23 cellular contexts compared by ENCODE assay signal in the genomic region with DNA sequence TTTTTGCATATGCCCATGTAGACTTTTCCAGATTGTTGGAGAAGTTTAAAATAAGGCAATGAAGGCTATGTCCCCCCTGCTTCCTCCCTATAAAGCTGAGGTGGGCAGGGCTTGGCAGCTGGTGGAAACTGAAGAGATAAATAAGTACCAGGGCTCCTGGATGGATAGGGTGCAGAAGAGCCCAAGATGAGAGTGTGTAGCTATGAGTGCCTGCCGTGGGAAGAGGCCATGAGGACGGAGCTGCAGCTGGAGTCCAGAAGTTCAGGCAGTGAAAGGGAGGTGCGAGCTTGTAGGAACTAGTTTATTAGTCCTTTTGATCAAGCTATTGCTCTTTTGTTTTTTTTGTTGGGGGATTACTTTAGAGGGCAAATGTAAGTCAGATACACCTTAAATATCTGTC. TPM values are rescaled to one million over a fixed set of nuclear protein-coding genes. Genes with fewer than 3 reads are reported as not detected.
DNase-seq lines count a peak whose midpoint lies in the region; ATAC-seq, FAIRE-seq and TF ChIP-seq lines count a peak whose summit lies in the region.
"Had no signal": no experiment of that assay in that cellular context is flagged by ENCODE, and none has a peak within 500 bp of the region (broad histone marks: within the 10 kb centered on the region; RNA-seq: fewer than 3 reads in every experiment).

No MANE protein-coding gene starts in this region.

- intact Hi-C loops in CD4-positive, alpha-beta T cell (cut with DNase I, micrococcal nuclease) = no loop called here

- POLR2A ChIA-PET in CD4-positive, alpha-beta T cell (lab: Charles Lee) = no interaction called here
- POLR2A ChIA-PET in WTC11 (lab: Charles Lee) = no interaction called here

- CTCF ChIA-PET in CD4-positive, alpha-beta T cell (lab: Charles Lee) = no interaction called here
- CTCF ChIA-PET in WTC11 (lab: Charles Lee) = no interaction called here

- FAIRE-seq in keratinocyte (lab: Jason Lieb, UNC) (no peak), small intestine (lab: Jason Lieb, UNC) (no peak)
- FAIRE-seq: endometrium, frontal cortex, GM12891 had no signal

- H3K27ac ChIP-seq in cingulate gyrus (ENCODE audit: low read depth, low read length) (peak overlapping the region; percentile 57), keratinocyte (ENCODE audit: control insufficient read depth, insufficient read depth, low read length) (peak overlapping the region; percentile 6), small intestine (ENCODE audit: low read depth in 1 of 2, low read length in 1 of 2) (no peak overlapping the region)
- H3K27ac ChIP-seq in CD4-positive, alpha-beta T cell (ENCODE audit: low read depth, low read length) = no peak overlapping the region
- H3K27ac ChIP-seq: neural progenitor cell, SJCRH30 had no signal

- H3K4me3 ChIP-seq in keratinocyte (ENCODE audit: control insufficient read depth in 2 of 3, extremely low read depth in 1 of 3, insufficient read depth in 2 of 3, low read depth in 1 of 3, low read length in 3 of 3) (no peak overlapping the region), small intestine (ENCODE audit: low read depth in 1 of 2, low read length in 2 of 2) (no peak overlapping the region)
- H3K4me3 ChIP-seq: neural progenitor cell, SJCRH30 had no signal

- peaks cover 18% of the 10 kb centered on the region for H3K4me1 ChIP-seq in keratinocyte (ENCODE audit: control insufficient read depth, extremely low read depth, insufficient read depth, low read length)
- H3K4me1 ChIP-seq in small intestine (ENCODE audit: control insufficient read depth in 2 of 2, insufficient read depth in 1 of 2, low read depth in 1 of 2, low read length in 1 of 2) = peaks cover 0 to 11% of the 10 kb centered on the region in 2 donors

- dilution Hi-C loops in keratinocyte (cut with MboI; ENCODE audit: extremely low pct_ligation_motif_present, low sequenced_read_pairs) = no loop called here

- H3K9me1 ChIP-seq in keratinocyte (ENCODE audit: control insufficient read depth, extremely low read depth, insufficient read depth, low read length) = peaks cover 4% of the 10 kb centered on the region

- DNase-seq in HFFc6 (no peak), keratinocyte (ENCODE audit: low read depth, low spot score) (no peak), small intestine (peak; percentile 43), WTC11 (ENCODE audit: low spot score) (no peak)
- no peak for DNase-seq in CD4-positive, alpha-beta T cell
- DNase-seq in stimulated activated naive CD4-positive, alpha-beta T cell treated with Interleukin-2 at 50 U/mL for 16 hours (lab: John Stamatoyannopoulos, UW) = no peak
- DNase-seq: activated CD4-positive, alpha-beta T cell treated with anti-CD3 and anti-CD28 coated beads for 36 hours; activated effector memory CD4-positive, alpha-beta T cell treated with Interleukin-2 at 50 U/mL for 16 hours; Calu3; GDM1; NCI-H1930; NCI-H526; retina; SJCRH30; substantia nigra; T1000 had no signal

- H3K27ac Mint-ChIP-seq in HFFc6 (peak overlapping the region; percentile 58), WTC11 (no peak overlapping the region)
- H3K27ac Mint-ChIP-seq in CD4-positive, alpha-beta T cell = no peak overlapping the region
- H3K27ac Mint-ChIP-seq: activated CD4-positive, alpha-beta T cell treated with anti-CD3 and anti-CD28 coated beads for 36 hours; memory B cell; neural progenitor cell had no signal

- H3K4me1 Mint-ChIP-seq in HFFc6 (ENCODE audit: low read depth) (peaks cover 75% of the 10 kb centered on the region), WTC11 (peaks cover 58% of the 10 kb centered on the region)
- peaks cover 4% of the 10 kb centered on the region for H3K4me1 Mint-ChIP-seq in CD4-positive, alpha-beta T cell (ENCODE audit: low read depth)
- H3K4me1 Mint-ChIP-seq: activated CD4-positive, alpha-beta T cell treated with anti-CD3 and anti-CD28 coated beads for 36 hours had no signal

- no peak for TF ChIP-seq CTCF in HFFc6 (IDR thresholded peaks at IDR 0.05)
- TF ChIP-seq CTCF in keratinocyte (optimal IDR thresholded peaks at IDR 0.05 in 1 of 3, IDR thresholded peaks at IDR 0.05 in 1 of 3, conservative IDR thresholded peaks at IDR 0.05 in 1 of 3; ENCODE audit: extremely low read depth in 1 of 3, insufficient read depth in 2 of 3, low read length in 3 of 3) = no peak
- no peak for TF ChIP-seq CTCF in CD4-positive, alpha-beta T cell (IDR thresholded peaks at IDR 0.05)
- TF ChIP-seq CTCF in WTC11 (IDR thresholded peaks at IDR 0.05) = no peak

- ATAC-seq in CD4-positive, alpha-beta T cell (ENCODE audit: poor library complexity) = no peak
- no peak for ATAC-seq in WTC11
- ATAC-seq in GM19397 (IDR thresholded peaks at IDR 0.05; ENCODE audit: unreplicated experiment) = no peak
- ATAC-seq: activated CD4-positive, alpha-beta T cell treated with anti-CD3 and anti-CD28 coated beads for 36 hours had no signal

- H3K36me3 Mint-ChIP-seq in HFFc6 (ENCODE audit: low read depth) (peaks cover 54% of the 10 kb centered on the region), WTC11 (peaks cover 5% of the 10 kb centered on the region)
- H3K36me3 Mint-ChIP-seq in CD4-positive, alpha-beta T cell (ENCODE audit: low read depth) = no peaks in the 10 kb centered on the region

- H3K4me3 Mint-ChIP-seq in HFFc6 (peak overlapping the region; percentile 10; the same call in 1 of the 2 replicates), WTC11 (no peak overlapping the region)
- no peak overlapping the region for H3K4me3 Mint-ChIP-seq in CD4-positive, alpha-beta T cell
- H3K4me3 Mint-ChIP-seq: activated CD4-positive, alpha-beta T cell treated with anti-CD3 and anti-CD28 coated beads for 36 hours; memory B cell; neural progenitor cell had no signal

- no peak overlapping the region for H3K4me2 ChIP-seq in keratinocyte (ENCODE audit: control insufficient read depth, extremely low read depth, insufficient read depth, low read depth, low read length)
- H3K4me2 ChIP-seq: neural progenitor cell had no signal

- peaks cover 36 to 50% of the 10 kb centered on the region in 2 experiments for H3K36me3 ChIP-seq in keratinocyte (ENCODE audit: control insufficient read depth in 2 of 2, extremely low read depth in 1 of 2, insufficient read depth in 2 of 2, low read length in 2 of 2)
- no peaks in the 10 kb centered on the region for H3K36me3 ChIP-seq in small intestine (ENCODE audit: control insufficient read depth in 2 of 2, insufficient read depth in 2 of 2, low read length in 2 of 2)
- H3K36me3 ChIP-seq: neural progenitor cell had no signal

- H3K9me3 Mint-ChIP-seq in HFFc6 (no peaks in the 10 kb centered on the region), WTC11 (no peaks in the 10 kb centered on the region)
- H3K9me3 Mint-ChIP-seq in CD4-positive, alpha-beta T cell = no peaks in the 10 kb centered on the region
- H3K9me3 Mint-ChIP-seq: memory B cell, neural progenitor cell had no signal

- no peak overlapping the region for H2AFZ ChIP-seq in keratinocyte (ENCODE audit: control insufficient read depth, low read length)
- H2AFZ ChIP-seq: neural progenitor cell had no signal

- H3K9me3 ChIP-seq in keratinocyte (ENCODE audit: control insufficient read depth, low read depth, low read length) (no peaks in the 10 kb centered on the region), small intestine (ENCODE audit: control insufficient read depth, low read depth) (no peaks in the 10 kb centered on the region)
- H3K9me3 ChIP-seq in CD4-positive, alpha-beta T cell (ENCODE audit: control insufficient read depth, low read length) = no peaks in the 10 kb centered on the region
- H3K9me3 ChIP-seq: SJCRH30 had no signal

- H4K20me1 ChIP-seq in keratinocyte (ENCODE audit: control insufficient read depth, extremely low read depth, insufficient read depth, low read length) = no peaks in the 10 kb centered on the region

- no peaks in the 10 kb centered on the region for H3K27me3 Mint-ChIP-seq in HFFc6 (ENCODE audit: insufficient read depth)
- H3K27me3 Mint-ChIP-seq in CD4-positive, alpha-beta T cell = no peaks in the 10 kb centered on the region
- no peaks in the 10 kb centered on the region for H3K27me3 Mint-ChIP-seq in WTC11 (ENCODE audit: low read depth)
- H3K27me3 Mint-ChIP-seq: activated CD4-positive, alpha-beta T cell treated with anti-CD3 and anti-CD28 coated beads for 36 hours had no signal

- WGBS in small intestine, 3 donors = 12 to 53% (median 29%) methylated on average over 3 of the region's 3 CpGs

- H3K27me3 ChIP-seq in keratinocyte (ENCODE audit: control insufficient read depth, extremely low read depth, insufficient read depth, low read length) (no peaks in the 10 kb centered on the region), small intestine (ENCODE audit: control insufficient read depth in 2 of 2, insufficient read depth in 2 of 2, low read length in 2 of 2) (no peaks in the 10 kb centered on the region)
- H3K27me3 ChIP-seq in CD4-positive, alpha-beta T cell (ENCODE audit: control insufficient read depth, insufficient read depth, low read length) = no peaks in the 10 kb centered on the region
- H3K27me3 ChIP-seq: neural progenitor cell, SJCRH30 had no signal

- no peak overlapping the region for H3K9ac ChIP-seq in keratinocyte (ENCODE audit: control insufficient read depth, extremely low read depth, insufficient read depth, low read length)
- H3K9ac ChIP-seq: neural progenitor cell had no signal

- H3K79me2 ChIP-seq in keratinocyte (ENCODE audit: control insufficient read depth, insufficient read depth, low read length) = peaks cover 70% of the 10 kb centered on the region

TF ChIP-seq in WTC11, 78 proteins besides CTCF, POLR2A, EP300 and RAD21 (continues in another document):
- TF ChIP-seq, protein P1, sequence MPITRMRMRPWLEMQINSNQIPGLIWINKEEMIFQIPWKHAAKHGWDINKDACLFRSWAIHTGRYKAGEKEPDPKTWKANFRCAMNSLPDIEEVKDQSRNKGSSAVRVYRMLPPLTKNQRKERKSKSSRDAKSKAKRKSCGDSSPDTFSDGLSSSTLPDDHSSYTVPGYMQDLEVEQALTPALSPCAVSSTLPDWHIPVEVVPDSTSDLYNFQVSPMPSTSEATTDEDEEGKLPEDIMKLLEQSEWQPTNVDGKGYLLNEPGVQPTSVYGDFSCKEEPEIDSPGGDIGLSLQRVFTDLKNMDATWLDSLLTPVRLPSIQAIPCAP (CRISPR knock-in tag; IDR thresholded peaks at IDR 0.05) = no peak

RNA-seq across cellular contexts. Expression of gene PHLDB2, which starts 52.4 kb away (rescaled TPM):
- 10 to 100 TPM; 35.4 to 55.9 (median 37.6) TPM for total RNA-seq in HFFc6 (2021; fragmentation: NEBNext Ultra II Directional; extraction: Animal tissue kit (Norgen Biotek cat#: 25700))
- polyA plus RNA-seq in keratinocyte = 74.2 to 150 TPM (median 108 TPM) in 3 replicates
- 155 TPM for polyA plus RNA-seq in keratinocyte (2011; ENCODE audit: low read depth)
- polyA plus RNA-seq in keratinocyte (2011; cell fraction: cytosol; rRNA removed) = 50.9 and 92.7 TPM in 2 replicates
- 274 and 308 TPM in 2 replicates for polyA plus RNA-seq in keratinocyte (2011; cell fraction: nucleus; rRNA removed)
- 82.5 and 87.2 TPM in 2 replicates for polyA plus RNA-seq in keratinocyte (2012; ENCODE audit: low replicate concordance)
- polyA minus RNA-seq in keratinocyte = 123 to 447 TPM (median 330 TPM) in 3 replicates
- 83.3 TPM for polyA minus RNA-seq in keratinocyte (2011; cell fraction: cytosol; rRNA and poly(A)+ RNA removed)
- 519 and 1,062 TPM in 2 replicates for polyA minus RNA-seq in keratinocyte (2011; cell fraction: nucleus; rRNA and poly(A)+ RNA removed)
- polyA plus RNA-seq in small intestine = 1 to 10 TPM; 1.1 to 7.7 (median 1.4) TPM
- total RNA-seq in CD4-positive, alpha-beta T cell = 1 to 10 TPM; 5.8 to 6.0 TPM
- total RNA-seq in WTC11 (2021) = 23.5 to 40.3 TPM (median 24.9 TPM) in 3 replicates

Comparison
In these comparisons a context has a peak if more than half of its experiments do, and no peak if none do; other contexts are left out.
1. H3K27ac ChIP-seq: peak in cingulate gyrus (single experiment) and keratinocyte (single experiment); none in small intestine (0 of 2) and CD4-positive, alpha-beta T cell (single experiment).